Comparison of ENCODE assay signal across 8 cellular contexts in the genomic region with DNA sequence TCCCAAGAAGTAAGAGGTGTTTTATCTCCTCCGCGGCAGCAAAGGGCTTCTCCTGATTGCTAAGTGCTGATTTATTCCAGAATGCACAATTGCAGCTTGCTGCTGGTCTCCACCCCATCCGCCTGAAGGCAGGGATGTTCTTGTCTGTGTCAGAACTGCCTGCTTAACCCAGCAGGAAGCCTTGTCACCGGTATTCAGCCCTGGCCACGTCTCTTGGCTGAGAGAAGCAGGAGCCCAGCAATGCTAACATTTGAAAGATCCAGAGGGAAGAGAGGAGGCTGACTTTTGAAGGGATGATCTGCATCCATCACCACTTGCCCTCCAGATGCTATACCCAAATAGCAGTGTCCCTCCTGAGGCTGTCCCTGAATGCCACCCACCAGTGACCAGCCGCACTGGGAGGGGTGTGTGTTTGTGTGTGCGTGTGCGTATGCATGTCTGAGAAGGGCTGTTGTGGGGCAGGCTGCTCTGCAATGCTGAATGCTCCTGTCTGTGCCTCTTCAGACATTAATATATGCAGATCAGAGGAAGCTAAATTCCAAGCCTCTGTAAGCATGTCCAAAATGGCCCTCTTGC. TPM values are rescaled to one million over a fixed set of nuclear protein-coding genes. Genes with fewer than 3 reads are reported as not detected.
DNase-seq lines count a peak whose midpoint lies in the region; ATAC-seq and TF ChIP-seq lines count a peak whose summit lies in the region.

No MANE protein-coding gene starts in this region.

- CTCF ChIA-PET in CD4-positive, alpha-beta memory T cell (lab: Charles Lee; ENCODE audit: partially characterized antibody), result interaction anchor here (0.6 to 10.6 kb wide), 6 partner anchors 8 to 116 kb away, joined by 3 to 140 read pairs (median 6); no protein-coding TSS in a partner anchor
- CTCF ChIA-PET in Caco-2 (lab: Charles Lee), result no interaction called here

- H3K4me3 Mint-ChIP-seq in CD4-positive, alpha-beta memory T cell, result peak overlapping the region; percentile 94 to 98 (median 96)
- H3K4me3 Mint-ChIP-seq in neural crest cell, result peak overlapping the region; percentile 36
- H3K4me3 Mint-ChIP-seq in Caco-2 (ENCODE audit: unreplicated experiment), result no peak overlapping the region

- H3K36me3 ChIP-seq in CD4-positive, alpha-beta memory T cell (ENCODE audit: insufficient read depth, low read length), result no peaks in the 10 kb centered on the region
- H3K36me3 ChIP-seq in SK-N-MC (ENCODE audit: insufficient read depth, low read length), result no peaks in the 10 kb centered on the region
- no peaks in the 10 kb centered on the region for H3K36me3 ChIP-seq in Caco-2 (ENCODE audit: control insufficient read depth, insufficient read depth, low read length)
- no peaks in the 10 kb centered on the region for H3K36me3 ChIP-seq in tibial nerve

- H3K27me3 ChIP-seq in CD4-positive, alpha-beta memory T cell (ENCODE audit: insufficient read depth, low read length), result no peaks in the 10 kb centered on the region
- H3K27me3 ChIP-seq in Caco-2 (replicated peaks; ENCODE audit: control insufficient read depth, insufficient read depth, low read length), result no peaks in the 10 kb centered on the region
- H3K27me3 ChIP-seq in tibial nerve, result peaks cover 0 to 7% of the 10 kb centered on the region in 2 donors

- intact Hi-C loops in CD4-positive, alpha-beta memory T cell (cut with micrococcal nuclease), result loop anchor here (1.0 to 5.0 kb wide), 3 partner anchors 13 to 137 kb away; a partner anchor contains a TSS
- intact Hi-C loops in Caco-2 (cut with micrococcal nuclease; ENCODE audit: unreplicated experiment), result no loop called here

- peak overlapping the region; percentile 26 to 68 for H3K4me3 ChIP-seq in CD4-positive, alpha-beta memory T cell (ENCODE audit: low read length in 2 of 2)
- peak overlapping the region; percentile 65 for H3K4me3 ChIP-seq in SK-N-MC
- H3K4me3 ChIP-seq in Caco-2 (ENCODE audit: low read depth, low read length), result no peak overlapping the region
- H3K4me3 ChIP-seq in tibial nerve, result peak overlapping the region in 2 of 4 donors; percentile 31 to 38

- 36 to 45% methylated on average over 8 of the region's 8 CpGs for WGBS in tibial nerve, 2 donors

- TF ChIP-seq EP300 in tibial nerve (IDR thresholded peaks at IDR 0.05), result no peak

- H3K27ac Mint-ChIP-seq in CD4-positive, alpha-beta memory T cell, result peak overlapping the region; percentile 99 to 100 (median 99)
- H3K27ac Mint-ChIP-seq in neural crest cell (ENCODE audit: unreplicated experiment) (no peak overlapping the region), Caco-2 (ENCODE audit: unreplicated experiment) (no peak overlapping the region)

- no peak for TF ChIP-seq POLR2A in tibial nerve (IDR thresholded peaks at IDR 0.05)

- H3K4me1 Mint-ChIP-seq in CD4-positive, alpha-beta memory T cell, result peaks cover 56 to 92% (median 70%) of the 10 kb centered on the region in 4 donors
- H3K4me1 Mint-ChIP-seq in neural crest cell (peaks cover 42% of the 10 kb centered on the region), Caco-2 (ENCODE audit: low read depth, unreplicated experiment) (no peaks in the 10 kb centered on the region)

- peaks cover 36 to 54% of the 10 kb centered on the region in 2 donors for H3K36me3 Mint-ChIP-seq in CD4-positive, alpha-beta memory T cell
- H3K36me3 Mint-ChIP-seq in neural crest cell (ENCODE audit: low read depth) (no peaks in the 10 kb centered on the region), Caco-2 (ENCODE audit: insufficient read depth, unreplicated experiment) (no peaks in the 10 kb centered on the region)

- POLR2A ChIA-PET in CD4-positive, alpha-beta memory T cell (lab: Charles Lee; ENCODE audit: partially characterized antibody), result interaction anchor here (0.8 to 11.9 kb wide), 13 partner anchors 10 to 95 kb away, joined by 3 to 270 read pairs (median 25); no protein-coding TSS in a partner anchor
- POLR2A ChIA-PET in Caco-2 (lab: Charles Lee), result no interaction called here

- H3K9me3 ChIP-seq in CD4-positive, alpha-beta memory T cell (ENCODE audit: control insufficient read depth in 1 of 2, low read length in 2 of 2), result no peaks in the 10 kb centered on the region
- H3K9me3 ChIP-seq in SK-N-MC (ENCODE audit: low read depth, low read length) (no peaks in the 10 kb centered on the region), Caco-2 (no peaks in the 10 kb centered on the region), tibial nerve (no peaks in the 10 kb centered on the region)

- ATAC-seq in HG03432 (IDR thresholded peaks at IDR 0.05; ENCODE audit: unreplicated experiment), result no peak

- peaks cover 68% of the 10 kb centered on the region for H3K4me1 ChIP-seq in CD4-positive, alpha-beta memory T cell (ENCODE audit: insufficient read depth, low read length)
- H3K4me1 ChIP-seq in Caco-2, result peaks cover 30% of the 10 kb centered on the region
- H3K4me1 ChIP-seq in tibial nerve, result peaks cover 0 to 19% (median 11%) of the 10 kb centered on the region in 4 donors

- no peak overlapping the region for H3K9ac ChIP-seq in SK-N-MC (ENCODE audit: insufficient read length)

- H3K9me3 Mint-ChIP-seq in CD4-positive, alpha-beta memory T cell, result peaks cover 0 to 6% (median 0%) of the 10 kb centered on the region in 8 donors
- H3K9me3 Mint-ChIP-seq in neural crest cell (no peaks in the 10 kb centered on the region), Caco-2 (ENCODE audit: unreplicated experiment) (no peaks in the 10 kb centered on the region)

- TF ChIP-seq CTCF in neural crest cell (conservative IDR thresholded peaks at IDR 0.05), result no peak
- no peak for TF ChIP-seq CTCF in Caco-2 (IDR thresholded peaks at IDR 0.05; ENCODE audit: insufficient read depth in 1 of 2, low read depth in 1 of 2, low read length in 1 of 2, severe bottlenecking in 1 of 2, unreplicated experiment in 1 of 2)
- no peak for TF ChIP-seq CTCF in tibial nerve (IDR thresholded peaks at IDR 0.05)

- peak overlapping the region; percentile 97 for H3K27ac ChIP-seq in CD4-positive, alpha-beta memory T cell (ENCODE audit: low read depth, low read length)
- H3K27ac ChIP-seq in SK-N-MC (peak overlapping the region; percentile 49; the same call in 1 of the 2 replicates), tibial nerve (peak overlapping the region in 2 of 4 donors; percentile 6 to 38)

- peak; percentile 38 to 60 (median 45) for DNase-seq in CD4-positive, alpha-beta memory T cell
- DNase-seq in SK-N-MC (ENCODE audit: low read depth, low spot score), result no peak
- peak; percentile 32 for DNase-seq in effector CD4-positive, alpha-beta T cell
- DNase-seq in neural crest cell (ENCODE audit: low read depth, low spot score), result no peak
- DNase-seq in Caco-2, result no peak
- no peak for DNase-seq in D341Med (ENCODE audit: low spot score)
- no peak for DNase-seq in tibial nerve (ENCODE audit: low spot score in 2 of 2)

- H3K27me3 Mint-ChIP-seq in CD4-positive, alpha-beta memory T cell, result peaks cover 0 to 3% of the 10 kb centered on the region in 2 donors
- peaks cover 7% of the 10 kb centered on the region for H3K27me3 Mint-ChIP-seq in neural crest cell (ENCODE audit: low read depth)
- no peaks in the 10 kb centered on the region for H3K27me3 Mint-ChIP-seq in Caco-2 (ENCODE audit: insufficient read depth, unreplicated experiment)

- BruUV-seq in Caco-2 (replicated peaks; lab: Mats Ljungman, UMichigan), result no TSS peak

RNA-seq across cellular contexts. Expression of a gene that starts 4.0 kb away (rescaled TPM):
- 10 to 100 TPM; 85.2 to 90.2 TPM for total RNA-seq in CD4-positive, alpha-beta memory T cell
- 100 to 1,000 TPM in 1 of 2 donors, 10 to 100 TPM in 1; 78.9 to 105 TPM for polyA plus RNA-seq in CD4-positive, alpha-beta memory T cell
- total RNA-seq in neural crest cell (0.39 and 0.86 TPM in 2 replicates), Caco-2 (2022) (2.6 and 2.8 TPM in 2 replicates), tibial nerve (under 1 TPM in 3 of 4 donors, not detected in 1; 0.60 to 0.87 (median 0.84) TPM)

Comparison
In these comparisons a context has a peak if more than half of its experiments do, and no peak if none do; other contexts are left out.
1. DNase-seq: peak in CD4-positive, alpha-beta memory T cell (5 of 5) and effector CD4-positive, alpha-beta T cell (single experiment); none in SK-N-MC (single experiment), neural crest cell (single experiment), Caco-2 (0 of 2), D341Med (single experiment) and tibial nerve (0 of 2).
2. H3K27ac Mint-ChIP-seq: peak in CD4-positive, alpha-beta memory T cell (7 of 7); none in neural crest cell (single experiment) and Caco-2 (single experiment).
3. RNA of a gene that starts 4.0 kb away (total RNA-seq): 85.2 to 90.2 TPM in CD4-positive, alpha-beta memory T cell; 2.6 to 2.8 TPM in Caco-2, 0.39 to 0.86 TPM in neural crest cell and 0.60 to 0.87 TPM in tibial nerve; every median in the first group is over 10 times any median in the second.